Comparison of ENCODE assay signal across 18 cellular contexts in genomic region chr6:101645770-101646169, GRCh38.
DNase-seq lines count a peak whose midpoint lies in the region; TF ChIP-seq lines count a peak whose summit lies in the region.
"Had no signal": no experiment of that assay in that cellular context is flagged by ENCODE, and none has a peak within 500 bp of the region (broad histone marks: within the 10 kb centered on the region; RNA-seq: fewer than 3 reads in every experiment).

No MANE protein-coding gene starts in this region.

- 90% methylated on average over 2 of the region's 2 CpGs for WGBS in smooth muscle cell (ENCODE audit: low lambda C conversion rate)

- no peak overlapping the region for H3K4me2 ChIP-seq in smooth muscle cell
- H3K4me2 ChIP-seq: PC-9 had no signal

- H3K27ac ChIP-seq in smooth muscle cell (ENCODE audit: low read depth) = no peak overlapping the region
- no peak overlapping the region for H3K27ac ChIP-seq in caudate nucleus (ENCODE audit: low read depth, low read length)
- H3K27ac ChIP-seq: PC-9, SK-N-MC had no signal

- no peaks in the 10 kb centered on the region for H4K20me1 ChIP-seq in smooth muscle cell (ENCODE audit: low read depth)

- TF ChIP-seq CTCF in epithelial cell of proximal tubule (conservative IDR thresholded peaks at IDR 0.05; ENCODE audit: low read depth, low read length) (peak; percentile 11), smooth muscle cell (IDR thresholded peaks at IDR 0.05; ENCODE audit: borderline replicate concordance, insufficient read depth, poor library complexity, severe bottlenecking) (peak; percentile 4)

- no peaks in the 10 kb centered on the region for H3K79me2 ChIP-seq in smooth muscle cell (ENCODE audit: low read depth)

- no peak overlapping the region for H3K9ac ChIP-seq in smooth muscle cell (ENCODE audit: low read depth)

- H3K9me3 ChIP-seq in smooth muscle cell (replicated peaks; ENCODE audit: low read depth) = no peaks in the 10 kb centered on the region
- H3K9me3 ChIP-seq: MG63 had no signal

- no peaks in the 10 kb centered on the region for H3K36me3 ChIP-seq in smooth muscle cell (ENCODE audit: low read depth)
- H3K36me3 ChIP-seq: MG63 had no signal

- no peaks in the 10 kb centered on the region for H3F3A ChIP-seq in smooth muscle cell (ENCODE audit: low read depth)

- no peaks in the 10 kb centered on the region for H3K4me1 ChIP-seq in smooth muscle cell (ENCODE audit: low read depth)

- H3K4me3 ChIP-seq in epithelial cell of proximal tubule (ENCODE audit: low read depth, low read length) (no peak overlapping the region), smooth muscle cell (no peak overlapping the region)
- H3K4me3 ChIP-seq: MG63, PC-9, SK-N-MC had no signal

- no peak overlapping the region for H2AFZ ChIP-seq in smooth muscle cell (ENCODE audit: low read depth)
- H2AFZ ChIP-seq: PC-9 had no signal

- DNase-seq in NCI-H82 (lab: John Stamatoyannopoulos, UW) = peak; percentile 4
- no peak for DNase-seq in NCI-H82 treated with DMSO at 0.1 percent for 48 hours (lab: John Stamatoyannopoulos, UW; ENCODE audit: unreplicated experiment)
- peak; percentile 38 for DNase-seq in NCI-H69 (lab: John Stamatoyannopoulos, UW)
- no peak for DNase-seq in epithelial cell of proximal tubule (ENCODE audit: low read depth)
- no peak for DNase-seq in smooth muscle cell (lab: John Stamatoyannopoulos, UW; ENCODE audit: unreplicated experiment)
- no peak for DNase-seq in ecto neural progenitor cell (ENCODE audit: low spot score)
- no peak for DNase-seq in occipital lobe (lab: John Stamatoyannopoulos, UW)
- no peak for DNase-seq in caudate nucleus (lab: John Stamatoyannopoulos, UW)
- DNase-seq: 8988T, GDM1, MG63, NCI-H1048, NCI-H187 treated with DMSO at 0.1 percent for 48 hours, PC-9, RPMI8226, SHP77 treated with DMSO at 0.1 percent for 48 hours, SW 1271 had no signal

- no peaks in the 10 kb centered on the region for H3K27me3 ChIP-seq in smooth muscle cell (ENCODE audit: low read depth)
- H3K27me3 ChIP-seq: MG63 had no signal

Comparison
In these comparisons a context has a peak if more than half of its experiments do, and no peak if none do; other contexts are left out.
1. DNase-seq: peak in NCI-H82 (single experiment) and NCI-H69 (single experiment); none in NCI-H82 treated with DMSO at 0.1 percent for 48 hours (single experiment), epithelial cell of proximal tubule (single experiment), smooth muscle cell (single experiment), ecto neural progenitor cell (single experiment), occipital lobe (single experiment) and caudate nucleus (0 of 61).